16 cellular contexts compared by ENCODE assay signal in genomic region chr15:71807125-71807629, GRCh38. TPM values are rescaled to one million over a fixed set of nuclear protein-coding genes. Genes with fewer than 3 reads are reported as not detected.
DNase-seq lines count a peak whose midpoint lies in the region; ATAC-seq and TF ChIP-seq lines count a peak whose summit lies in the region.
"Had no signal": no experiment of that assay in that cellular context is flagged by ENCODE, and none has a peak within 500 bp of the region (broad histone marks: within the 10 kb centered on the region; RNA-seq: fewer than 3 reads in every experiment).

No MANE protein-coding gene starts in this region.

- H3K9ac ChIP-seq in H9 (ENCODE audit: extremely low read depth, insufficient read length, low read length) = no peak overlapping the region
- H3K9ac ChIP-seq in PC-3 (ENCODE audit: low read length) = no peak overlapping the region

- H2BK15ac ChIP-seq in H9 (ENCODE audit: low read depth, low read length) = no peak overlapping the region

- no peaks in the 10 kb centered on the region; a peak in 1 of 7 replicates for H3K36me3 Mint-ChIP-seq in H9 (ENCODE audit: insufficient read depth in 1 of 3, low read depth in 3 of 3)

- ATAC-seq in HG02852 (IDR thresholded peaks at IDR 0.05; ENCODE audit: unreplicated experiment) = no peak
- no peak for ATAC-seq in PC-3
- ATAC-seq: K562 had no signal

- H3K79me2 ChIP-seq in H9 (ENCODE audit: insufficient read depth, low read length) = no peaks in the 10 kb centered on the region
- no peaks in the 10 kb centered on the region for H3K79me2 ChIP-seq in OCI-LY7 (ENCODE audit: insufficient read depth, low read depth, low read length)
- H3K79me2 ChIP-seq in PC-3 (ENCODE audit: low read length) = no peaks in the 10 kb centered on the region

- no peak overlapping the region for H3T11ph ChIP-seq in H9 (ENCODE audit: low read length)

- H3K4me3 Mint-ChIP-seq in H9 = peak overlapping the region; percentile 31 to 72
- H3K4me3 Mint-ChIP-seq: activated CD4-positive, alpha-beta T cell treated with anti-CD3 and anti-CD28 coated beads, Interleukin-2, amount 10 ng/mL, durations not matched to agents 7 days and 5 days had no signal

- H2BK20ac ChIP-seq in H9 (ENCODE audit: low read depth, low read length, poor library complexity, severe bottlenecking) = no peak overlapping the region

- no peaks in the 10 kb centered on the region for H4K20me1 ChIP-seq in H9 (ENCODE audit: control insufficient read depth, insufficient read depth, insufficient read length)
- H4K20me1 ChIP-seq in OCI-LY7 (ENCODE audit: insufficient read depth, low read length) = no peaks in the 10 kb centered on the region
- H4K20me1 ChIP-seq in PC-3 (ENCODE audit: low read length) = no peaks in the 10 kb centered on the region

- H3K4ac ChIP-seq in H9 (ENCODE audit: low read depth, low read length) = no peak overlapping the region

- H2BK5ac ChIP-seq in H9 (ENCODE audit: insufficient read length, low read length) = no peak overlapping the region

- H4K8ac ChIP-seq in H9 (replicated peaks; ENCODE audit: insufficient read length, low read depth, low read length) = no peak overlapping the region

- POLR2A ChIA-PET in OCI-LY7 (lab: Charles Lee) (no interaction called here), PC-3 (lab: Charles Lee; ENCODE audit: unreplicated experiment) (no interaction called here)

- H3K56ac ChIP-seq in H9 (ENCODE audit: insufficient read length, low read depth, low read length) = no peak overlapping the region

- no peak overlapping the region for H3K14ac ChIP-seq in H9 (ENCODE audit: insufficient read depth, low read length)

- H3K27me3 ChIP-seq in H9 (ENCODE audit: insufficient read depth, low read length) = no peaks in the 10 kb centered on the region
- H3K27me3 ChIP-seq in SJCRH30 = no peaks in the 10 kb centered on the region
- no peaks in the 10 kb centered on the region for H3K27me3 ChIP-seq in iPS DF 6.9 (ENCODE audit: control insufficient read depth, insufficient read depth, low read length)
- no peaks in the 10 kb centered on the region for H3K27me3 ChIP-seq in PC-3 (ENCODE audit: low read length)
- H3K27me3 ChIP-seq: ascending aorta, upper lobe of left lung had no signal

- H3K27ac Mint-ChIP-seq in H9 = peak overlapping the region; percentile 54 to 90 (median 89)
- H3K27ac Mint-ChIP-seq: activated CD4-positive, alpha-beta T cell treated with anti-CD3 and anti-CD28 coated beads, Interleukin-2, amount 10 ng/mL, durations not matched to agents 7 days and 5 days had no signal

- H3K18ac ChIP-seq in H9 (ENCODE audit: insufficient read length, low read depth, low read length) = peak overlapping the region; percentile 5

- WGBS in H9 (ENCODE audit: extremely low coverage, insufficient read length, low lambda C conversion rate) = no CpG with 5 or more reads among the region's 15 CpGs
- WGBS in iPS DF 6.9 (ENCODE audit: insufficient coverage, insufficient read length) = no CpG with 5 or more reads among the region's 15 CpGs

- no peak overlapping the region for H3K23ac ChIP-seq in H9 (ENCODE audit: insufficient read length, low read depth, low read length)

- H3K4me1 Mint-ChIP-seq in H9 = peaks cover 41 to 54% of the 10 kb centered on the region in 2 experiments

- no peak overlapping the region for H4K5ac ChIP-seq in H9 (ENCODE audit: insufficient read length, low read depth, low read length)

- peak; percentile 65 for DNase-seq in H9
- DNase-seq in SJCRH30 = peak; percentile 87 to 90
- no peak for DNase-seq in iPS DF 6.9 (ENCODE audit: low read depth, low spot score)
- DNase-seq in non-pigmented ciliary epithelial cell (ENCODE audit: low read depth) = peak; percentile 28
- DNase-seq in OCI-LY7 (ENCODE audit: low spot score) = no peak
- no peak for DNase-seq in NCI-H1694 treated with DMSO at 0.1 percent for 48 hours (lab: John Stamatoyannopoulos, UW)
- DNase-seq in PC-3 = no peak
- DNase-seq: activated CD4-positive, alpha-beta T cell treated with anti-CD3 and anti-CD28 coated beads, Interleukin-2, amount 10 ng/mL, durations not matched to agents 7 days and 5 days; NCI-H526; stimulated activated CD4-positive, alpha-beta T cell treated with anti-CD3 and anti-CD28 coated beads, Interleukin-4, amount 100 ng/mL, for 1 hour had no signal

- no peaks in the 10 kb centered on the region for H3F3A ChIP-seq in PC-3 (ENCODE audit: low read length, unreplicated experiment)

- H3K36me3 ChIP-seq in SJCRH30 (no peaks in the 10 kb centered on the region), iPS DF 6.9 (ENCODE audit: control insufficient read depth, insufficient read depth, low read length) (no peaks in the 10 kb centered on the region), OCI-LY7 (ENCODE audit: insufficient read depth, low read length) (no peaks in the 10 kb centered on the region), PC-3 (ENCODE audit: low read depth, low read length) (no peaks in the 10 kb centered on the region)
- H3K36me3 ChIP-seq: ascending aorta, upper lobe of left lung had no signal

- H3K9me2 ChIP-seq in OCI-LY7 (ENCODE audit: insufficient read depth, low read length) (no peaks in the 10 kb centered on the region), PC-3 (replicated peaks; ENCODE audit: low read length) (no peaks in the 10 kb centered on the region)

- no peak overlapping the region for H2AFZ ChIP-seq in H9 (ENCODE audit: low read length)
- H2AFZ ChIP-seq in OCI-LY7 (ENCODE audit: low read length) = no peak overlapping the region
- no peak overlapping the region for H2AFZ ChIP-seq in PC-3 (ENCODE audit: low read length)

- peaks cover 4% of the 10 kb centered on the region for H3K27me3 Mint-ChIP-seq in H9 (ENCODE audit: low read depth)
- H3K27me3 Mint-ChIP-seq: activated CD4-positive, alpha-beta T cell treated with anti-CD3 and anti-CD28 coated beads, Interleukin-2, amount 10 ng/mL, durations not matched to agents 7 days and 5 days had no signal

- H3K9me3 Mint-ChIP-seq in H9 = no peaks in the 10 kb centered on the region
- H3K9me3 Mint-ChIP-seq: activated CD4-positive, alpha-beta T cell treated with anti-CD3 and anti-CD28 coated beads, Interleukin-2, amount 10 ng/mL, durations not matched to agents 7 days and 5 days had no signal

- H3K27ac ChIP-seq in H9 (ENCODE audit: insufficient read length, low read depth, low read length) (no peak overlapping the region), SJCRH30 (peak overlapping the region; percentile 74), iPS DF 6.9 (ENCODE audit: low read length) (no peak overlapping the region), OCI-LY7 (ENCODE audit: low read depth, low read length, poor library complexity, severe bottlenecking) (no peak overlapping the region), PC-3 (ENCODE audit: low read length) (no peak overlapping the region)
- H3K27ac ChIP-seq: C4-2B, upper lobe of left lung had no signal

- H3K4me2 ChIP-seq in H9 (ENCODE audit: insufficient read depth, insufficient read length, low read length) (peak overlapping the region; percentile 59), OCI-LY7 (ENCODE audit: low read length) (no peak overlapping the region), PC-3 (ENCODE audit: low read length) (no peak overlapping the region)

- intact Hi-C loops in OCI-LY7 (cut with micrococcal nuclease; ENCODE audit: unreplicated experiment) (no loop called here), PC-3 (cut with micrococcal nuclease) (loop anchor here (10.0 kb wide), 2 partner anchors 242 to 832 kb away; no protein-coding TSS in a partner anchor)

- H2BK120ac ChIP-seq in H9 (ENCODE audit: low read depth, low read length, poor library complexity, severe bottlenecking) = no peak overlapping the region

- no peaks in the 10 kb centered on the region for H3K79me1 ChIP-seq in H9 (ENCODE audit: insufficient read depth, low read depth, low read length, poor library complexity, severe bottlenecking)

- H4K91ac ChIP-seq in H9 (ENCODE audit: insufficient read length, low read depth, low read length) = no peak overlapping the region

- no peak overlapping the region for H2BK12ac ChIP-seq in H9 (ENCODE audit: insufficient read length, low read depth, low read length)

- H3K4me1 ChIP-seq in H9 (ENCODE audit: insufficient read depth, low read length) (peaks cover 7% of the 10 kb centered on the region; the same call in 1 of the 2 replicates), SJCRH30 (peaks cover 61% of the 10 kb centered on the region), iPS DF 6.9 (ENCODE audit: control insufficient read depth, insufficient read depth, low read length) (peaks cover 11% of the 10 kb centered on the region; the same call in 1 of the 2 replicates), OCI-LY7 (ENCODE audit: insufficient read depth, low read length, poor library complexity, severe bottlenecking) (peaks cover 7% of the 10 kb centered on the region), PC-3 (ENCODE audit: insufficient read depth, low read length) (peaks cover 11% of the 10 kb centered on the region)

- H3K9me3 ChIP-seq in H9 (ENCODE audit: control insufficient read depth, low read depth, low read length) (no peaks in the 10 kb centered on the region), SJCRH30 (replicated peaks) (no peaks in the 10 kb centered on the region), iPS DF 6.9 (ENCODE audit: control insufficient read depth, insufficient read depth, low read length) (no peaks in the 10 kb centered on the region), OCI-LY7 (ENCODE audit: low read length) (no peaks in the 10 kb centered on the region), PC-3 (ENCODE audit: low read length) (no peaks in the 10 kb centered on the region)
- H3K9me3 ChIP-seq: ascending aorta, upper lobe of left lung had no signal

- TF ChIP-seq CTCF in H9 (conservative IDR thresholded peaks at IDR 0.05) (no peak), OCI-LY7 (conservative IDR thresholded peaks at IDR 0.05; ENCODE audit: low read length) (no peak), PC-3 (conservative IDR thresholded peaks at IDR 0.05; ENCODE audit: low read depth, low read length) (no peak)

- H3K23me2 ChIP-seq in H9 (ENCODE audit: insufficient read length, low read depth, low read length, poor library complexity, severe bottlenecking) = no peaks in the 10 kb centered on the region

- H3K4me3 ChIP-seq in SJCRH30 (peak overlapping the region; percentile 24), iPS DF 6.9 (ENCODE audit: low read length) (peak overlapping the region; percentile 4; the same call in 1 of the 2 replicates), OCI-LY7 (ENCODE audit: low read depth, low read length, poor library complexity, severe bottlenecking) (no peak overlapping the region), PC-3 (ENCODE audit: low read length) (no peak overlapping the region)
- H3K4me3 ChIP-seq: ascending aorta, K562, upper lobe of left lung had no signal

- no peak overlapping the region for H2AK5ac ChIP-seq in H9 (ENCODE audit: insufficient read length, low read length)

- CTCF ChIA-PET in OCI-LY7 (lab: Charles Lee; ENCODE audit: unreplicated experiment) (no interaction called here), PC-3 (lab: Charles Lee) (no interaction called here)

- BruUV-seq in OCI-LY7 (replicated peaks; lab: Mats Ljungman, UMichigan) (no TSS peak), PC-3 (replicated peaks; lab: Mats Ljungman, UMichigan) (no TSS peak)

RNA-seq across cellular contexts. Expression of gene NR2E3, which starts 3.2 kb away (rescaled TPM):
- total RNA-seq in H9 (2021) = 0.31 and 0.35 TPM in 2 replicates
- 4.5 and 8.8 TPM in 2 replicates for total RNA-seq in SJCRH30 (2014; rRNA removed; shearing (Covaris generic))
- 0.10 TPM in 1 of 2 replicates, not detected in the other for total RNA-seq in OCI-LY7 (2014; rRNA removed; shearing (Covaris generic))
- not detected in 2 replicates for total RNA-seq in OCI-LY7 (2022)
- total RNA-seq in PC-3 (2014; rRNA removed) = 0.35 and 0.77 TPM in 2 replicates
- total RNA-seq: activated CD4-positive, alpha-beta T cell treated with anti-CD3 and anti-CD28 coated beads, Interleukin-2, amount 10 ng/mL, durations not matched to agents 7 days and 5 days; ascending aorta; K562; T-helper 2 cell treated with Interferon-gamma antibody and Interleukin-4, amounts not matched to agents 100 ng/mL and 5 ng/mL, for 36 hours had no signal

Comparison
In these comparisons a context has a peak if more than half of its experiments do, and no peak if none do; other contexts are left out.
1. DNase-seq: peak in H9 (single experiment), SJCRH30 (2 of 2) and non-pigmented ciliary epithelial cell (single experiment); none in iPS DF 6.9 (single experiment), OCI-LY7 (single experiment), NCI-H1694 treated with DMSO at 0.1 percent for 48 hours (single experiment) and PC-3 (single experiment).
2. H3K4me3 ChIP-seq: peak in SJCRH30 (single experiment) and iPS DF 6.9 (single experiment); none in OCI-LY7 (single experiment) and PC-3 (single experiment).